ENCODE assay signal across 1 cellular context in the genomic region with DNA sequence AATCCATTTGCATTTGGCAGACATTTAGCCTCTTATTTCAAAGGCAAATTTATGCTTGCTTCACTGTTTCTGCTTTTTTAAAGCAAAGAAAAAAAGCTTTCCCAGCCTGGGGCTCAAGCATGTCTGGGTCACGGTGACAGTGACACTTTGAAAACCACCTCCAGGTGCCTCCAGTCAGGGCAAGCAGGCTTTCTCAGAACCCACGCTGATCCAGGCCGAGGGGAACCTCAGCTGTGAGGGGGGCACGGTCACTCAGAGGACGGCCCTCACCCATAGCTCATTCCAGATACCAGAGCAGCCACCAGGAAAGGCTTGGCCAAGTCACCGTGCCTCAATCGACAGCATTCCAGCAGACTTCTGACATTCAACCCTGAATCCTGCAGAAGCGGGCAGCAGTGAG.
TF ChIP-seq lines count a peak whose summit lies in the region.

No MANE protein-coding gene starts in this region.

TF ChIP-seq in H1, 55 proteins besides CTCF, POLR2A, EP300 and RAD21 (continued from another document):
- TF ChIP-seq CHD7 (IDR thresholded peaks at IDR 0.05; ENCODE audit: insufficient replicate concordance, low read length) (no peak), RBBP5 (IDR thresholded peaks at IDR 0.05; ENCODE audit: borderline replicate concordance, low read depth, low read length) (no peak), SP2 (IDR thresholded peaks at IDR 0.05; ENCODE audit: low read length) (no peak), TEAD4 (IDR thresholded peaks at IDR 0.05; ENCODE audit: low read depth, low read length) (no peak), CBX8 (IDR thresholded peaks at IDR 0.05; ENCODE audit: borderline replicate concordance, low read depth, low read length) (no peak)
